9 cellular contexts compared by ENCODE assay signal in genomic region chr12:100871335-100871734, GRCh38.
"Had no signal": no experiment of that assay in that cellular context is flagged by ENCODE, and none has a peak within 500 bp of the region (broad histone marks: within the 10 kb centered on the region; RNA-seq: fewer than 3 reads in every experiment).

No MANE protein-coding gene starts in this region.

- H3K36me3 ChIP-seq: HAP-1 had no signal

- H3K9me3 ChIP-seq: HAP-1 had no signal

- H3K9ac ChIP-seq: GM23248 had no signal

- H3K4me3 ChIP-seq: GM23248, HAP-1 had no signal

- H2AFZ ChIP-seq: GM23248 had no signal

- DNase-seq: GM23248, GOT3, H7, HFFc6 had no signal

- H3K4me1 Mint-ChIP-seq: IgD-negative memory B cell had no signal

- ATAC-seq: HCT116, HepG2 had no signal

- H3K27ac ChIP-seq: GM23248, HL-60 had no signal

- H3K4me1 ChIP-seq: HAP-1 had no signal

- H3K4me3 Mint-ChIP-seq: HFFc6, IgD-negative memory B cell had no signal
